In genomic region chr2:237696471-237696870, GRCh38 we compare ENCODE assay signal across 8 cellular contexts.
A peak's percentile ranks its signal among the peaks of the same experiment; 100 is the strongest.
DNase-seq lines count a peak whose midpoint lies in the region; ATAC-seq, FAIRE-seq and TF ChIP-seq lines count a peak whose summit lies in the region.

No MANE protein-coding gene starts in this region.

- POLR2A ChIA-PET in HepG2 (lab: Yijun Ruan, JAX), result no interaction called here
- POLR2A ChIA-PET in PC-9 (lab: Charles Lee; ENCODE audit: unreplicated experiment), result no interaction called here

- no peak for TF ChIP-seq EP300 in HepG2 (IDR thresholded peaks at IDR 0.05; ENCODE audit: low read depth in 2 of 2, low read length in 2 of 2)
- no peak for TF ChIP-seq EP300 in HepG2 (CRISPR knock-in tag; IDR thresholded peaks at IDR 0.05; ENCODE audit: borderline replicate concordance)

- ATAC-seq in HepG2 (no peak), right lobe of liver (no peak), right cardiac atrium (no peak), upper lobe of right lung (no peak), HG02571 (IDR thresholded peaks at IDR 0.05; ENCODE audit: unreplicated experiment) (no peak)

- peaks cover 55% of the 10 kb centered on the region for H3K4me1 ChIP-seq in HepG2 (ENCODE audit: insufficient read depth, low read length)
- peaks cover 0 to 49% (median 2%) of the 10 kb centered on the region in 4 donors for H3K4me1 ChIP-seq in right lobe of liver
- peaks cover 49% of the 10 kb centered on the region for H3K4me1 ChIP-seq in PC-9 (replicated peaks; ENCODE audit: insufficient read depth)
- H3K4me1 ChIP-seq in right cardiac atrium (ENCODE audit: control insufficient read depth, insufficient read depth, low read length), result peaks cover 27% of the 10 kb centered on the region
- peaks cover 83% of the 10 kb centered on the region for H3K4me1 ChIP-seq in upper lobe of right lung

- H3K79me2 ChIP-seq in HepG2 (ENCODE audit: insufficient read depth, low read length) (peaks cover 87% of the 10 kb centered on the region), PC-9 (ENCODE audit: low read depth) (peaks cover 93% of the 10 kb centered on the region)

- 94% methylated on average over 5 of the region's 5 CpGs for WGBS in HepG2 (ENCODE audit: low lambda C conversion rate)
- WGBS in right lobe of liver (ENCODE audit: insufficient coverage, low coverage, low lambda C conversion rate, missing lambda C conversion rate), result 29% methylated on average over 4 of the region's 5 CpGs
- 42% methylated on average over 5 of the region's 5 CpGs for WGBS in right cardiac atrium

- H4K20me1 ChIP-seq in HepG2 (ENCODE audit: insufficient read depth, low read length), result peaks cover 44% of the 10 kb centered on the region; the same call in 1 of the 2 replicates
- H4K20me1 ChIP-seq in PC-9 (ENCODE audit: insufficient read depth), result peaks cover 81% of the 10 kb centered on the region

- no peaks in the 10 kb centered on the region for H3K9me2 ChIP-seq in PC-9 (ENCODE audit: insufficient read depth)

- no peak overlapping the region for H3K9ac ChIP-seq in HepG2 (ENCODE audit: insufficient read depth, low read depth, low read length)

- in situ Hi-C loops in HepG2 (cut with HindIII; ENCODE audit: extremely low pct_ligation_motif_present, low pct_unique_long_range_greater_than_20kb), result no loop called here

- no peaks in the 10 kb centered on the region for H3K9me3 ChIP-seq in HepG2 (ENCODE audit: low read length)
- H3K9me3 ChIP-seq in right lobe of liver, result no peaks in the 10 kb centered on the region
- no peaks in the 10 kb centered on the region for H3K9me3 ChIP-seq in PC-9 (ENCODE audit: insufficient read depth, low read depth)
- no peaks in the 10 kb centered on the region for H3K9me3 ChIP-seq in right cardiac atrium (ENCODE audit: control insufficient read depth, low read length)
- no peaks in the 10 kb centered on the region for H3K9me3 ChIP-seq in upper lobe of right lung

- no peak for DNase-seq in HepG2 (ENCODE audit: low spot score)
- DNase-seq in right lobe of liver, result no peak
- DNase-seq in PC-9, result no peak
- DNase-seq in right cardiac atrium, result no peak
- peak; percentile 46 for DNase-seq in upper lobe of right lung
- no peak for DNase-seq in NCI-H1092 treated with DMSO at 0.1 percent for 48 hours (lab: John Stamatoyannopoulos, UW)
- no peak for DNase-seq in DMS 273 treated with DMSO at 0.1 percent for 48 hours (lab: John Stamatoyannopoulos, UW)

- TF ChIP-seq POLR2A in HepG2 (IDR thresholded peaks at IDR 0.05; ENCODE audit: insufficient read depth in 1 of 2, low read depth in 2 of 2, low read length in 2 of 2), result no peak
- TF ChIP-seq POLR2A in right lobe of liver (IDR thresholded peaks at IDR 0.05), result no peak

- H3K4me2 ChIP-seq in HepG2 (ENCODE audit: low read depth, low read length) (no peak overlapping the region), PC-9 (peak overlapping the region; percentile 99)

- H3K27ac ChIP-seq in HepG2 (ENCODE audit: extremely low read length, insufficient read depth, low read length), result no peak overlapping the region
- H3K27ac ChIP-seq in right lobe of liver, result peak overlapping the region in 1 of 3 donors; percentile 20
- peak overlapping the region; percentile 97 for H3K27ac ChIP-seq in PC-9
- H3K27ac ChIP-seq in right cardiac atrium (ENCODE audit: low read length), result peak overlapping the region; percentile 34
- peak overlapping the region; percentile 98 for H3K27ac ChIP-seq in upper lobe of right lung

- H3F3A ChIP-seq in PC-9 (ENCODE audit: insufficient read depth, low read depth), result peaks cover 42% of the 10 kb centered on the region

- FAIRE-seq in HepG2 (lab: Jason Lieb, UNC), result no peak

- H3K27me3 ChIP-seq in HepG2 (ENCODE audit: control insufficient read depth in 1 of 2, insufficient read depth in 2 of 2, low read length in 2 of 2) (no peaks in the 10 kb centered on the region; a peak in 1 of 5 replicates), right lobe of liver (no peaks in the 10 kb centered on the region), PC-9 (ENCODE audit: insufficient read depth, low read depth) (no peaks in the 10 kb centered on the region), right cardiac atrium (ENCODE audit: control insufficient read depth, insufficient read depth) (no peaks in the 10 kb centered on the region), upper lobe of right lung (no peaks in the 10 kb centered on the region)

- no peak for TF ChIP-seq RAD21 in HepG2 (CRISPR knock-in tag; IDR thresholded peaks at IDR 0.05)

- no peak overlapping the region for H3K4me3 ChIP-seq in HepG2 (replicated peaks in 1 of 3; ENCODE audit: insufficient read depth in 1 of 3, low read depth in 2 of 3, low read length in 3 of 3)
- H3K4me3 ChIP-seq in right lobe of liver, result no peak overlapping the region
- peak overlapping the region; percentile 83; the same call in 1 of the 2 replicates for H3K4me3 ChIP-seq in PC-9
- no peak overlapping the region for H3K4me3 ChIP-seq in right cardiac atrium (ENCODE audit: low read length)
- no peak overlapping the region for H3K4me3 ChIP-seq in upper lobe of right lung

- H2AFZ ChIP-seq in HepG2 (ENCODE audit: low read length) (no peak overlapping the region), PC-9 (no peak overlapping the region)

- intact Hi-C loops in HepG2 (cut with micrococcal nuclease; ENCODE audit: unreplicated experiment) (no loop called here), right lobe of liver (cut with DNase I) (loop anchor here (10.0 kb wide), 1 partner anchor 48 kb away; no protein-coding TSS in a partner anchor), PC-9 (cut with micrococcal nuclease; ENCODE audit: unreplicated experiment) (loop anchor here (5.0 to 10.0 kb wide), 3 partner anchors 34 to 588 kb away; partner anchors contain the start of gene PER2), right cardiac atrium (cut with DNase I) (loop anchor here in 1 of 4 donors (5.0 kb wide), 1 partner anchor 41 kb away; no protein-coding TSS in a partner anchor), upper lobe of right lung (cut with DNase I) (no loop called here)

- BruUV-seq in HepG2 (replicated peaks; lab: Mats Ljungman, UMichigan) (no TSS peak), PC-9 (replicated peaks; lab: Mats Ljungman, UMichigan) (no TSS peak)

- CTCF ChIA-PET in HepG2 (lab: Yijun Ruan, JAX; ENCODE audit: low intra/inter-chr PET ratio, low total read pairs), result no interaction called here
- CTCF ChIA-PET in PC-9 (lab: Charles Lee), result interaction anchor here (0.9 to 1.4 kb wide), 2 partner anchors 10 to 19 kb away, joined by 3 to 6 read pairs; no protein-coding TSS in a partner anchor

- TF ChIP-seq CTCF in HepG2 (CRISPR knock-in tag; IDR thresholded peaks at IDR 0.05), result no peak
- TF ChIP-seq CTCF in right lobe of liver (IDR thresholded peaks at IDR 0.05), result no peak
- TF ChIP-seq CTCF in PC-9 (conservative IDR thresholded peaks at IDR 0.05), result no peak
- TF ChIP-seq CTCF in upper lobe of right lung (IDR thresholded peaks at IDR 0.05), result no peak

- H3K36me3 ChIP-seq in HepG2 (replicated peaks in 1 of 2; ENCODE audit: control insufficient read depth in 1 of 2, insufficient read depth in 2 of 2, low read length in 2 of 2), result peaks cover 0 to 4% of the 10 kb centered on the region in 2 experiments; a peak in 1 of 5 replicates
- no peaks in the 10 kb centered on the region for H3K36me3 ChIP-seq in right lobe of liver
- H3K36me3 ChIP-seq in PC-9 (ENCODE audit: low read depth), result peaks cover 4% of the 10 kb centered on the region; the same call in 1 of the 2 replicates
- H3K36me3 ChIP-seq in upper lobe of right lung, result no peaks in the 10 kb centered on the region

TF ChIP-seq in HepG2, 621 proteins besides CTCF, POLR2A, EP300 and RAD21:
- TF ChIP-seq MTA1 (CRISPR knock-in tag; IDR thresholded peaks at IDR 0.05; ENCODE audit: borderline replicate concordance) (no peak), ZBTB38 (CRISPR knock-in tag; IDR thresholded peaks at IDR 0.05) (peak; percentile 23; the same call in 1 of the 2 replicates), GRHL1 (CRISPR knock-in tag; conservative IDR thresholded peaks at IDR 0.05) (no peak), ZKSCAN8 (CRISPR knock-in tag; IDR thresholded peaks at IDR 0.05; ENCODE audit: borderline replicate concordance) (no peak), NFIB (CRISPR knock-in tag; IDR thresholded peaks at IDR 0.05; ENCODE audit: borderline replicate concordance) (no peak)

Comparison
In these comparisons a context has a peak if more than half of its experiments do, and no peak if none do; other contexts are left out.
1. intact Hi-C loops: an anchor here in right lobe of liver (10.0 kb wide) and PC-9 (5.0 to 10.0 kb wide); none called in HepG2 and upper lobe of right lung.